30 cellular contexts compared by ENCODE assay signal in the genomic region with DNA sequence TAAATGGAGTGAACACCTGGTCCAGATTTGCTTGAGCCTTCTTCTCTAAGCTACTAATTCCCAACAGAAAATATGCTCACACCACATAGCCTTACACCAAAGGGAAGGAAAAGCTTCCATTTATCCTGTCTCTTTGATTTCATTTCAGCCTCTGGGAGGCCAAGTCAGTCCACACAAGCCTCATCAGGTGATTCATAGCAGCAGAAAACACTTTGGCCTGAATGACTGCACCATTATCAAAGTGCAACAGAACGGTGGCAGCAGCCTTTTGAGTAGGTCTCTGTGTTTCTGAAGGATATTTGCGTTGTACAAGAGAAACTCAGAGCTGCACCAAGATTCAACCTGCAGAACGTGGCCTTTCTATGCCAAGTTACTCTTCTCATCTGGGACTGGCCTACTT.
"Had no signal": no experiment of that assay in that cellular context is flagged by ENCODE, and none has a peak within 500 bp of the region (broad histone marks: within the 10 kb centered on the region; RNA-seq: fewer than 3 reads in every experiment).

No MANE protein-coding gene starts in this region.

- DNase-seq: activated B cell treated with CpG ODN at 0.5 μM for 24 hours; activated CD4-positive, alpha-beta T cell treated with anti-CD3 and anti-CD28 coated beads for 48 hours; activated CD4-positive, alpha-beta T cell treated with anti-CD3 and anti-CD28 coated beads, Interleukin-2, amount 50 U/mL, for 1 hour; activated CD4-positive, alpha-beta T cell treated with anti-CD3 and anti-CD28 coated beads, Interleukin-2, amount 50 U/mL, for 48 hours; activated CD8-positive, alpha-beta memory T cell treated with anti-CD3 and anti-CD28 coated beads for 24 hours; activated CD8-positive, alpha-beta T cell treated with anti-CD3 and anti-CD28 coated beads for 36 hours; activated gamma-delta T cell; activated naive CD4-positive, alpha-beta T cell; activated naive CD4-positive, alpha-beta T cell treated with anti-CD3 and anti-CD28 coated beads, Interleukin-2, amount 50 U/mL, for 16 hours; activated T-cell treated with anti-CD3 and anti-CD28 coated beads, Interleukin-2, amount 50 U/mL, for 1 hour; activated T-cell treated with anti-CD3 and anti-CD28 coated beads, Interleukin-2, amount 50 U/mL, for 48 hours; amniotic stem cell; anterior cingulate cortex; body of pancreas; caudate nucleus; cortex of kidney; dermis blood vessel endothelial cell; effector CD4-positive, alpha-beta T cell; effector memory CD8-positive, alpha-beta T cell; foreskin fibroblast; gastrocnemius medialis; glutamatergic neuron; heart left ventricle; SW 1271; T-cell; T1000; WERI-Rb-1 had no signal

- ATAC-seq: activated CD4-positive, CD25-positive, alpha-beta regulatory T cell treated with anti-CD3 and anti-CD28 coated beads, Interleukin-2, amount 50 U/mL, for 24 hours; activated CD8-positive, alpha-beta T cell treated with anti-CD3 and anti-CD28 coated beads for 36 hours; body of pancreas; effector memory CD8-positive, alpha-beta T cell; gastrocnemius medialis; heart left ventricle; T-cell had no signal

- FAIRE-seq: colon had no signal

- H3K27ac ChIP-seq: body of pancreas, epithelial cell of prostate, gastrocnemius medialis, heart left ventricle, WERI-Rb-1 had no signal

- H3K27me3 ChIP-seq: body of pancreas, gastrocnemius medialis, heart left ventricle had no signal

- H3K4me3 ChIP-seq: body of pancreas, gastrocnemius medialis, heart left ventricle had no signal

- H3K36me3 ChIP-seq: gastrocnemius medialis, heart left ventricle, WERI-Rb-1 had no signal

- H3K9me3 ChIP-seq: gastrocnemius medialis had no signal
